15 cellular contexts compared by ENCODE assay signal in genomic region chr22:41840216-41840615, GRCh38. TPM values are rescaled to one million over a fixed set of nuclear protein-coding genes. Genes with fewer than 3 reads are reported as not detected.
DNase-seq lines count a peak whose midpoint lies in the region; ATAC-seq, FAIRE-seq and TF ChIP-seq lines count a peak whose summit lies in the region.
"Had no signal": no experiment of that assay in that cellular context is flagged by ENCODE, and none has a peak within 500 bp of the region (broad histone marks: within the 10 kb centered on the region; RNA-seq: fewer than 3 reads in every experiment).

No MANE protein-coding gene starts in this region.

- peaks cover 3% of the 10 kb centered on the region; the same call in 1 of the 2 replicates for H4K20me1 ChIP-seq in GM12878 (ENCODE audit: control insufficient read depth, insufficient read depth)

- no peak overlapping the region for H2AFZ ChIP-seq in GM12878 (ENCODE audit: control insufficient read depth, low read depth, low read length)

- SMC1A ChIA-PET in GM12878 (lab: Charles Lee; ENCODE audit: uncharacterized antibody, unreplicated experiment) = interaction anchor here (1.3 to 10.2 kb wide), 5 partner anchors 10 to 101 kb away, joined by 3 to 96 read pairs (median 6); no protein-coding TSS in a partner anchor

- no peak for TF ChIP-seq POLR2A in GM12878 (IDR thresholded peaks at IDR 0.05; ENCODE audit: low read depth, low read length)
- no peak for TF ChIP-seq POLR2A in lower leg skin (IDR thresholded peaks at IDR 0.05)

- H3K9ac ChIP-seq in GM12878 (ENCODE audit: control insufficient read depth, insufficient read depth, low read length) = no peak overlapping the region

- peaks cover 38% of the 10 kb centered on the region for H3K36me3 Mint-ChIP-seq in natural killer cell treated with Interleukin-12 subunit alpha and Interleukin-12 subunit beta and Interleukin-15 and Interleukin-18, amount 100 ng/mL, for 72 hours

- TF ChIP-seq EP300 in GM12878 (IDR thresholded peaks at IDR 0.05; ENCODE audit: borderline replicate concordance in 1 of 2, control insufficient read depth in 1 of 2, low read depth in 2 of 2, low read length in 2 of 2) = no peak

- in situ Hi-C loops in GM12878 (cut with MboI) = no loop called here

- no peaks in the 10 kb centered on the region for H3K9me3 Mint-ChIP-seq in natural killer cell treated with Interleukin-12 subunit alpha and Interleukin-12 subunit beta and Interleukin-15 and Interleukin-18, amount 100 ng/mL, for 72 hours

- CTCF ChIA-PET in GM12878 (lab: Yijun Ruan, JAX) = interaction anchor here (0.8 to 5.9 kb wide), 7 partner anchors 8 to 100 kb away, joined by 3 to 33 read pairs (median 4); no protein-coding TSS in a partner anchor

- FAIRE-seq in GM12878 (lab: Jason Lieb, UNC) = no peak

- peaks cover 95% of the 10 kb centered on the region for H3K79me2 ChIP-seq in GM12878 (ENCODE audit: control insufficient read depth, insufficient read depth, low read length)

- POLR2A ChIA-PET in GM12878 (lab: Charles Lee) = interaction anchor here (0.5 to 9.4 kb wide), 12 partner anchors 7 to 104 kb away, joined by 3 to 135 read pairs (median 4); partner anchors contain the start of genes CCDC134 and TNFRSF13C

- H3K36me3 ChIP-seq in cardiac muscle cell (peaks cover 5% of the 10 kb centered on the region), GM12878 (ENCODE audit: control insufficient read depth in 2 of 2, insufficient read depth in 2 of 2, low read length in 1 of 2) (peaks cover 2 to 22% of the 10 kb centered on the region in 2 experiments), H7 (replicated peaks; ENCODE audit: control insufficient read depth, insufficient read depth, low read length) (peaks cover 22% of the 10 kb centered on the region)

- BruUV-seq in GM12878 (replicated peaks; lab: Mats Ljungman, UMichigan) = no TSS peak

- intact Hi-C loops in Right ventricle myocardium superior (cut with DNase I) = no loop called here
- intact Hi-C loops in GM12878 (cut with micrococcal nuclease; ENCODE audit: unreplicated experiment) = no loop called here
- intact Hi-C loops in lower leg skin (cut with DNase I; ENCODE audit: low total_unique reads) = no loop called here

- H3K4me1 ChIP-seq in cardiac muscle cell (ENCODE audit: low read depth) = peaks cover 38% of the 10 kb centered on the region
- peaks cover 20% of the 10 kb centered on the region for H3K4me1 ChIP-seq in GM12878 (ENCODE audit: control insufficient read depth, insufficient read depth, low read length)

- RAD21 ChIA-PET in GM12878 (lab: Charles Lee; ENCODE audit: unreplicated experiment) = interaction anchor here (1.1 to 2.2 kb wide), 6 partner anchors 11 to 361 kb away, joined by 3 to 15 read pairs (median 4); no protein-coding TSS in a partner anchor

- H3K9me3 ChIP-seq in cardiac muscle cell (ENCODE audit: low read depth) = no peaks in the 10 kb centered on the region
- H3K9me3 ChIP-seq in GM12878 (replicated peaks; ENCODE audit: control insufficient read depth, insufficient read depth, low read length) = no peaks in the 10 kb centered on the region
- H3K9me3 ChIP-seq: spleen had no signal

- H3K4me1 Mint-ChIP-seq in natural killer cell treated with Interleukin-12 subunit alpha and Interleukin-12 subunit beta and Interleukin-15 and Interleukin-18, amount 100 ng/mL, for 72 hours (ENCODE audit: low read depth in 2 of 2) = peaks cover 55 to 62% of the 10 kb centered on the region in 2 donors

- H3K27me3 Mint-ChIP-seq in natural killer cell treated with Interleukin-12 subunit alpha and Interleukin-12 subunit beta and Interleukin-15 and Interleukin-18, amount 100 ng/mL, for 72 hours = no peaks in the 10 kb centered on the region

- no peaks in the 10 kb centered on the region for H3K27me3 ChIP-seq in cardiac muscle cell
- no peaks in the 10 kb centered on the region for H3K27me3 ChIP-seq in GM12878 (replicated peaks in 1 of 2; ENCODE audit: control insufficient read depth in 2 of 2, insufficient read depth in 2 of 2, low read length in 1 of 2)
- no peaks in the 10 kb centered on the region for H3K27me3 ChIP-seq in H7 (ENCODE audit: control insufficient read depth, insufficient read depth, low read length)
- H3K27me3 ChIP-seq: spleen had no signal

- no peak overlapping the region for H3K4me3 Mint-ChIP-seq in natural killer cell treated with Interleukin-12 subunit alpha and Interleukin-12 subunit beta and Interleukin-15 and Interleukin-18, amount 100 ng/mL, for 72 hours

- peak overlapping the region; percentile 38 to 46 for H3K27ac Mint-ChIP-seq in natural killer cell treated with Interleukin-12 subunit alpha and Interleukin-12 subunit beta and Interleukin-15 and Interleukin-18, amount 100 ng/mL, for 72 hours

- no peak for TF ChIP-seq RAD21 in GM12878 (IDR thresholded peaks at IDR 0.05; ENCODE audit: insufficient read depth, low read depth, low read length)

- H3K4me3 ChIP-seq in cardiac muscle cell (no peak overlapping the region), GM12878 (no peak overlapping the region), H7 (ENCODE audit: insufficient read depth, low read depth, low read length) (no peak overlapping the region), lower leg skin (ENCODE audit: low read depth, poor library complexity, severe bottlenecking) (no peak overlapping the region)
- H3K4me3 ChIP-seq: spleen had no signal

- DNase-seq in cardiac muscle cell (ENCODE audit: low read depth in 1 of 2, low spot score in 1 of 2) (no peak), Right ventricle myocardium superior (no peak), GM12878 (ENCODE audit: low read depth, low spot score) (no peak), H7 (no peak), lower leg skin (ENCODE audit: low spot score in 2 of 2) (no peak), amygdala (lab: John Stamatoyannopoulos, UW) (no peak)
- no peak for DNase-seq in natural killer cell treated with Interleukin-12 subunit alpha and Interleukin-12 subunit beta and Interleukin-15 and Interleukin-18, amount 100 ng/mL, for 72 hours (ENCODE audit: low spot score)
- DNase-seq: activated CD4-positive, alpha-beta T cell treated with anti-CD3 and anti-CD28 coated beads for 48 hours; EL; head of caudate nucleus; NCI-H1048; NCI-H345; spleen; T-helper 2 cell had no signal

- H3K27ac ChIP-seq in cardiac muscle cell (peak overlapping the region; percentile 41), GM12878 (ENCODE audit: control insufficient read depth, insufficient read depth) (peak overlapping the region; percentile 14; the same call in 1 of the 2 replicates)

- ATAC-seq in Right ventricle myocardium superior (ENCODE audit: poor library complexity) (no peak), GM12878 (no peak), HG03095 (IDR thresholded peaks at IDR 0.05; ENCODE audit: unreplicated experiment) (no peak)
- ATAC-seq in natural killer cell treated with Interleukin-12 subunit alpha and Interleukin-12 subunit beta and Interleukin-15 and Interleukin-18, amount 100 ng/mL, for 72 hours = no peak

- H3K4me2 ChIP-seq in GM12878 (ENCODE audit: control insufficient read depth, insufficient read depth) = no peak overlapping the region

- TF ChIP-seq CTCF in cardiac muscle cell (IDR thresholded peaks at IDR 0.05; ENCODE audit: low read depth, low read length) = no peak
- TF ChIP-seq CTCF in GM12878 (IDR thresholded peaks at IDR 0.05 in 2 of 3, conservative IDR thresholded peaks at IDR 0.05 in 1 of 3; ENCODE audit: control insufficient read depth in 2 of 3, extremely low read depth in 1 of 3, insufficient read depth in 1 of 3, low read depth in 3 of 3, low read length in 3 of 3) = no peak
- TF ChIP-seq CTCF in lower leg skin (IDR thresholded peaks at IDR 0.05) = no peak

- 45% methylated on average over 5 of the region's 5 CpGs for WGBS in GM12878 (ENCODE audit: insufficient coverage, insufficient replicate concordance, low lambda C conversion rate, missing lambda C conversion rate)
- 89 to 91% methylated on average over 5 of the region's 5 CpGs for WGBS in lower leg skin, 2 donors

RNA-seq across cellular contexts. Expression of gene SREBF2, which starts 7.3 kb away (rescaled TPM):
- total RNA-seq in cardiac muscle cell = 259 and 273 TPM in 2 replicates
- 225 and 238 TPM in 2 replicates for polyA plus RNA-seq in cardiac muscle cell
- total RNA-seq in Right ventricle myocardium superior = 75.2 TPM
- 537 and 614 TPM in 2 replicates for total RNA-seq in GM12878 (2013; cell fraction: nucleolus; rRNA removed)
- total RNA-seq in GM12878 (2014; rRNA removed) = 62.9 and 75.3 TPM in 2 replicates
- total RNA-seq in GM12878 (2014; rRNA removed; fragmentation: Illumina TruSeq; extraction: Trizol) = 52.2 and 56.3 TPM in 2 replicates
- total RNA-seq in GM12878 (2021) = 171 and 177 TPM in 2 replicates
- 105 TPM for polyA plus RNA-seq in GM12878 (2011; ENCODE audit: low read depth)
- 94.7 and 124 TPM in 2 replicates for polyA plus RNA-seq in GM12878 (2011; rRNA removed)
- polyA plus RNA-seq in GM12878 (2011; cell fraction: cytosol; rRNA removed) = 139 and 162 TPM in 2 replicates
- 458 and 495 TPM in 2 replicates for polyA plus RNA-seq in GM12878 (2011; cell fraction: nucleus; rRNA removed)
- polyA plus RNA-seq in GM12878 (2012) = 149 and 160 TPM in 2 replicates
- polyA plus RNA-seq in GM12878 (2014; fragmentation: Illumina TruSeq; extraction: Trizol) = 144 and 150 TPM in 2 replicates
- polyA plus RNA-seq in GM12878 (2014; fragmentation: Nextera tagmentation; extraction: Ambion mirVana) = 1 to 10 TPM; 2.4 to 3.6 TPM
- polyA plus RNA-seq in GM12878 (2014; rRNA removed) = 160 and 184 TPM in 2 replicates
- 10 to 100 TPM; 73.8 to 82.3 TPM for polyA plus RNA-seq in GM12878 (2016; fragmentation: Nextera tagmentation; extraction: Ambion mirVana)
- polyA minus RNA-seq in GM12878 (2011; rRNA and poly(A)+ RNA removed) = 180 and 262 TPM in 2 replicates
- 77.4 and 82.9 TPM in 2 replicates for polyA minus RNA-seq in GM12878 (2011; cell fraction: cytosol; rRNA and poly(A)+ RNA removed)
- polyA minus RNA-seq in GM12878 (2011; cell fraction: nucleus; rRNA and poly(A)+ RNA removed) = 89.6 and 141 TPM in 2 replicates
- 100 to 1,000 TPM; 205 to 211 TPM for total RNA-seq in natural killer cell treated with Interleukin-12 subunit alpha and Interleukin-12 subunit beta and Interleukin-15 and Interleukin-18, amount 100 ng/mL, for 72 hours
- total RNA-seq in H7 (2014; rRNA removed; shearing (Covaris generic)) = 93.8 and 118 TPM in 2 replicates
- 100 to 1,000 TPM in 2 of 4 donors, 10 to 100 TPM in 2; 91.1 to 122 (median 96.2) TPM for total RNA-seq in lower leg skin

RNA-seq across cellular contexts. Expression of gene CCDC134, which starts 39.7 kb away (rescaled TPM):
- 14.8 and 19.3 TPM in 2 replicates for total RNA-seq in cardiac muscle cell
- 10.3 and 11.5 TPM in 2 replicates for polyA plus RNA-seq in cardiac muscle cell
- 4.0 TPM for total RNA-seq in Right ventricle myocardium superior
- 19.5 and 23.0 TPM in 2 replicates for total RNA-seq in GM12878 (2013; cell fraction: nucleolus; rRNA removed)
- total RNA-seq in GM12878 (2014; rRNA removed) = 14.5 and 15.8 TPM in 2 replicates
- total RNA-seq in GM12878 (2014; rRNA removed; fragmentation: Illumina TruSeq; extraction: Trizol) = 11.8 and 13.6 TPM in 2 replicates
- 18.2 and 19.3 TPM in 2 replicates for total RNA-seq in GM12878 (2021)
- 2.9 TPM for polyA plus RNA-seq in GM12878 (2011; ENCODE audit: low read depth)
- polyA plus RNA-seq in GM12878 (2011; rRNA removed) = 4.7 and 8.2 TPM in 2 replicates
- polyA plus RNA-seq in GM12878 (2011; cell fraction: cytosol; rRNA removed) = 12.0 and 15.1 TPM in 2 replicates
- polyA plus RNA-seq in GM12878 (2011; cell fraction: nucleus; rRNA removed) = 12.0 and 13.9 TPM in 2 replicates
- 4.8 and 5.4 TPM in 2 replicates for polyA plus RNA-seq in GM12878 (2012)
- 9.1 and 10.6 TPM in 2 replicates for polyA plus RNA-seq in GM12878 (2014; fragmentation: Illumina TruSeq; extraction: Trizol)
- 1 to 10 TPM in 1 of 2 experiments, under 1 TPM in 1; 0.35 to 1.2 TPM for polyA plus RNA-seq in GM12878 (2014; fragmentation: Nextera tagmentation; extraction: Ambion mirVana)
- polyA plus RNA-seq in GM12878 (2014; rRNA removed) = 10.7 and 14.0 TPM in 2 replicates
- polyA plus RNA-seq in GM12878 (2016; fragmentation: Nextera tagmentation; extraction: Ambion mirVana) = 10 to 100 TPM; 12.8 to 14.4 TPM
- 22.6 and 41.9 TPM in 2 replicates for polyA minus RNA-seq in GM12878 (2011; rRNA and poly(A)+ RNA removed)
- 11.0 and 13.6 TPM in 2 replicates for polyA minus RNA-seq in GM12878 (2011; cell fraction: cytosol; rRNA and poly(A)+ RNA removed)
- 7.3 and 9.1 TPM in 2 replicates for polyA minus RNA-seq in GM12878 (2011; cell fraction: nucleus; rRNA and poly(A)+ RNA removed)
- 10 to 100 TPM; 25.1 to 26.3 TPM for total RNA-seq in natural killer cell treated with Interleukin-12 subunit alpha and Interleukin-12 subunit beta and Interleukin-15 and Interleukin-18, amount 100 ng/mL, for 72 hours
- 17.0 and 19.3 TPM in 2 replicates for total RNA-seq in H7 (2014; rRNA removed; shearing (Covaris generic))
- 10 to 100 TPM; 12.2 to 15.4 (median 13.1) TPM for total RNA-seq in lower leg skin
